11 cellular contexts compared by ENCODE assay signal in genomic region chr17:42340691-42341127, GRCh38. TPM values are rescaled to one million over a fixed set of nuclear protein-coding genes. Genes with fewer than 3 reads are reported as not detected.
A peak's percentile ranks its signal among the peaks of the same experiment; 100 is the strongest.
DNase-seq lines count a peak whose midpoint lies in the region; ATAC-seq, FAIRE-seq and TF ChIP-seq lines count a peak whose summit lies in the region.
"Had no signal": no experiment of that assay in that cellular context is flagged by ENCODE, and none has a peak within 500 bp of the region (broad histone marks: within the 10 kb centered on the region; RNA-seq: fewer than 3 reads in every experiment).

No MANE protein-coding gene starts in this region.

- peak; percentile 57 for ATAC-seq in activated T-helper 17 cell treated with anti-CD3 and anti-CD28 coated beads, Interleukin-2, amount 50 U/mL, for 72 hours (replicated peaks)
- ATAC-seq in natural killer cell treated with Interleukin-12 subunit alpha and Interleukin-12 subunit beta and Interleukin-15 and Interleukin-18, amount 100 ng/mL, for 72 hours, result peak; percentile 56 to 83
- ATAC-seq in PC-3 (no peak), HG02571 (IDR thresholded peaks at IDR 0.05; ENCODE audit: unreplicated experiment) (no peak)

- TF ChIP-seq CTCF in PC-3 (conservative IDR thresholded peaks at IDR 0.05; ENCODE audit: low read depth, low read length), result no peak

- no peak overlapping the region for H2AFZ ChIP-seq in PC-3 (ENCODE audit: low read length)

- no peak overlapping the region for H3K9ac ChIP-seq in PC-3 (ENCODE audit: low read length)

- no peaks in the 10 kb centered on the region for H3K27me3 ChIP-seq in PC-3 (ENCODE audit: low read length)
- H3K27me3 ChIP-seq: left lung had no signal

- no peaks in the 10 kb centered on the region for H3K9me3 ChIP-seq in PC-3 (ENCODE audit: low read length)
- H3K9me3 ChIP-seq: left lung had no signal

- TF ChIP-seq POLR2A in GM12891 (IDR thresholded peaks at IDR 0.05; ENCODE audit: low read depth, low read length), result no peak

- DNase-seq in GM12891 (ENCODE audit: insufficient read length, low spot score), result no peak
- DNase-seq in RPMI7951 (ENCODE audit: low read depth), result peak; percentile 45
- DNase-seq in natural killer cell treated with Interleukin-12 subunit alpha and Interleukin-12 subunit beta and Interleukin-15 and Interleukin-18, amount 100 ng/mL, for 72 hours (ENCODE audit: low spot score), result no peak
- DNase-seq in NCI-H524 treated with DMSO at 0.1 percent for 48 hours (lab: John Stamatoyannopoulos, UW), result no peak
- no peak for DNase-seq in PC-3
- no peak for DNase-seq in AML-193 (lab: John Stamatoyannopoulos, UW)
- DNase-seq: activated CD4-positive, CD25-positive, alpha-beta regulatory T cell treated with anti-CD3 and anti-CD28 coated beads, Interleukin-2, amount 50 U/mL, for 72 hours; central memory CD4-positive, alpha-beta T cell; left lung had no signal

- H3F3A ChIP-seq in PC-3 (ENCODE audit: low read length, unreplicated experiment), result no peaks in the 10 kb centered on the region

- H3K4me1 Mint-ChIP-seq in activated T-helper 17 cell treated with anti-CD3 and anti-CD28 coated beads, Interleukin-2, amount 50 U/mL, for 72 hours, result peaks cover 44% of the 10 kb centered on the region
- H3K4me1 Mint-ChIP-seq in natural killer cell treated with Interleukin-12 subunit alpha and Interleukin-12 subunit beta and Interleukin-15 and Interleukin-18, amount 100 ng/mL, for 72 hours (ENCODE audit: low read depth in 2 of 2), result peaks cover 35 to 49% of the 10 kb centered on the region in 2 donors

- peaks cover 93% of the 10 kb centered on the region for H3K36me3 Mint-ChIP-seq in activated T-helper 17 cell treated with anti-CD3 and anti-CD28 coated beads, Interleukin-2, amount 50 U/mL, for 72 hours (ENCODE audit: low read depth)
- H3K36me3 Mint-ChIP-seq in natural killer cell treated with Interleukin-12 subunit alpha and Interleukin-12 subunit beta and Interleukin-15 and Interleukin-18, amount 100 ng/mL, for 72 hours, result peaks cover 27% of the 10 kb centered on the region

- POLR2A ChIA-PET in PC-3 (lab: Charles Lee; ENCODE audit: unreplicated experiment), result no interaction called here

- no peak overlapping the region for H3K4me3 ChIP-seq in PC-3 (ENCODE audit: low read length)
- H3K4me3 ChIP-seq: left lung had no signal

- H3K4me2 ChIP-seq in PC-3 (ENCODE audit: low read length), result no peak overlapping the region

- CTCF ChIA-PET in PC-3 (lab: Charles Lee), result no interaction called here

- intact Hi-C loops in PC-3 (cut with micrococcal nuclease), result no loop called here

- no peaks in the 10 kb centered on the region for H4K20me1 ChIP-seq in PC-3 (ENCODE audit: low read length)

- peak; percentile 31 for FAIRE-seq in GM12891 (lab: Jason Lieb, UNC)

- H3K4me3 Mint-ChIP-seq in activated T-helper 17 cell treated with anti-CD3 and anti-CD28 coated beads, Interleukin-2, amount 50 U/mL, for 72 hours, result peak overlapping the region; percentile 75
- H3K4me3 Mint-ChIP-seq in natural killer cell treated with Interleukin-12 subunit alpha and Interleukin-12 subunit beta and Interleukin-15 and Interleukin-18, amount 100 ng/mL, for 72 hours, result peak overlapping the region; percentile 65

- no peaks in the 10 kb centered on the region for H3K4me1 ChIP-seq in PC-3 (ENCODE audit: insufficient read depth, low read length)

- H3K9me3 Mint-ChIP-seq in activated T-helper 17 cell treated with anti-CD3 and anti-CD28 coated beads, Interleukin-2, amount 50 U/mL, for 72 hours, result no peaks in the 10 kb centered on the region
- H3K9me3 Mint-ChIP-seq in natural killer cell treated with Interleukin-12 subunit alpha and Interleukin-12 subunit beta and Interleukin-15 and Interleukin-18, amount 100 ng/mL, for 72 hours, result no peaks in the 10 kb centered on the region

- BruUV-seq in PC-3 (replicated peaks; lab: Mats Ljungman, UMichigan), result no TSS peak

- peak overlapping the region; percentile 95 for H3K27ac Mint-ChIP-seq in activated T-helper 17 cell treated with anti-CD3 and anti-CD28 coated beads, Interleukin-2, amount 50 U/mL, for 72 hours
- H3K27ac Mint-ChIP-seq in natural killer cell treated with Interleukin-12 subunit alpha and Interleukin-12 subunit beta and Interleukin-15 and Interleukin-18, amount 100 ng/mL, for 72 hours, result peak overlapping the region; percentile 65 to 68

- H3K36me3 ChIP-seq in PC-3 (ENCODE audit: low read depth, low read length), result no peaks in the 10 kb centered on the region

- H3K27ac ChIP-seq in PC-3 (ENCODE audit: low read length), result no peak overlapping the region

- no peaks in the 10 kb centered on the region for H3K27me3 Mint-ChIP-seq in activated T-helper 17 cell treated with anti-CD3 and anti-CD28 coated beads, Interleukin-2, amount 50 U/mL, for 72 hours
- no peaks in the 10 kb centered on the region for H3K27me3 Mint-ChIP-seq in natural killer cell treated with Interleukin-12 subunit alpha and Interleukin-12 subunit beta and Interleukin-15 and Interleukin-18, amount 100 ng/mL, for 72 hours

- H3K79me2 ChIP-seq in PC-3 (ENCODE audit: low read length), result no peaks in the 10 kb centered on the region

- no peaks in the 10 kb centered on the region for H3K9me2 ChIP-seq in PC-3 (replicated peaks; ENCODE audit: low read length)

TF ChIP-seq in GM12891, 5 proteins besides CTCF, POLR2A, EP300 and RAD21:
- no peak for TF ChIP-seq SPI1 (IDR thresholded peaks at IDR 0.05; ENCODE audit: low read depth, low read length)
- no peak for TF ChIP-seq POU2F2 (IDR thresholded peaks at IDR 0.05; ENCODE audit: low read depth, low read length)
- TF ChIP-seq TAF1 (IDR thresholded peaks at IDR 0.05; ENCODE audit: low read depth, low read length), result no peak
- no peak for TF ChIP-seq POLR2AphosphoS5 (IDR thresholded peaks at IDR 0.05; ENCODE audit: low read depth, low read length)
- no peak for TF ChIP-seq PAX5 (IDR thresholded peaks at IDR 0.05; ENCODE audit: insufficient read depth, low read length, severe bottlenecking)
TF ChIP-seq in GM12891: peak in this region for 0.

RNA-seq across cellular contexts. Expression of gene STAT3, which starts 47.5 kb away (rescaled TPM):
- 47.8 TPM for polyA plus RNA-seq in GM12891 (2012; ENCODE audit: low read depth, missing spikeins)
- total RNA-seq in RPMI7951 (2014; rRNA removed; shearing (Covaris generic)), result 40.6 and 44.6 TPM in 2 replicates
- total RNA-seq in activated T-helper 17 cell treated with anti-CD3 and anti-CD28 coated beads, Interleukin-2, amount 50 U/mL, for 72 hours, result 100 to 1,000 TPM; 179 to 429 TPM
- total RNA-seq in natural killer cell treated with Interleukin-12 subunit alpha and Interleukin-12 subunit beta and Interleukin-15 and Interleukin-18, amount 100 ng/mL, for 72 hours, result 100 to 1,000 TPM; 171 to 344 TPM
- total RNA-seq in PC-3 (2014; rRNA removed), result not detected in 2 replicates

RNA-seq across cellular contexts. Expression of gene STAT5A, which starts 52.4 kb away (rescaled TPM):
- 50.2 TPM for polyA plus RNA-seq in GM12891 (2012; ENCODE audit: low read depth, missing spikeins)
- 7.8 and 23.9 TPM in 2 replicates for total RNA-seq in RPMI7951 (2014; rRNA removed; shearing (Covaris generic))
- 100 to 1,000 TPM; 133 to 305 TPM for total RNA-seq in activated T-helper 17 cell treated with anti-CD3 and anti-CD28 coated beads, Interleukin-2, amount 50 U/mL, for 72 hours
- total RNA-seq in natural killer cell treated with Interleukin-12 subunit alpha and Interleukin-12 subunit beta and Interleukin-15 and Interleukin-18, amount 100 ng/mL, for 72 hours, result 100 to 1,000 TPM; 187 to 392 TPM
- not detected in 2 replicates for total RNA-seq in PC-3 (2014; rRNA removed)

Comparison
In these comparisons a context has a peak if more than half of its experiments do, and no peak if none do; other contexts are left out.
1. ATAC-seq: peak in activated T-helper 17 cell treated with anti-CD3 and anti-CD28 coated beads, Interleukin-2, amount 50 U/mL, for 72 hours (single experiment) and natural killer cell treated with Interleukin-12 subunit alpha and Interleukin-12 subunit beta and Interleukin-15 and Interleukin-18, amount 100 ng/mL, for 72 hours (2 of 2); none in PC-3 (single experiment) and HG02571 (single experiment).
2. RNA of gene STAT3, which starts 47.5 kb away (total RNA-seq): 179 to 429 TPM in activated T-helper 17 cell treated with anti-CD3 and anti-CD28 coated beads, Interleukin-2, amount 50 U/mL, for 72 hours, 171 to 344 TPM in natural killer cell treated with Interleukin-12 subunit alpha and Interleukin-12 subunit beta and Interleukin-15 and Interleukin-18, amount 100 ng/mL, for 72 hours and 40.6 to 44.6 TPM in RPMI7951; not detected in PC-3; every median in the first group is over 10 times any median in the second.